ENCODE assay signal across 22 cellular contexts in genomic region chr5:71924325-71924724, GRCh38.
DNase-seq lines count a peak whose midpoint lies in the region; ATAC-seq, FAIRE-seq and TF ChIP-seq lines count a peak whose summit lies in the region.
"Had no signal": no experiment of that assay in that cellular context is flagged by ENCODE, and none has a peak within 500 bp of the region (broad histone marks: within the 10 kb centered on the region; RNA-seq: fewer than 3 reads in every experiment).

No MANE protein-coding gene starts in this region.

- in situ Hi-C loops in G401 (cut with HindIII; ENCODE audit: low sequenced_read_pairs) = no loop called here

- H3F3A ChIP-seq in PC-3 (ENCODE audit: low read length, unreplicated experiment) = no peaks in the 10 kb centered on the region

- peaks cover 34% of the 10 kb centered on the region for H3K4me1 Mint-ChIP-seq in chondrocyte (ENCODE audit: low read depth)

- H3K9me2 ChIP-seq in PC-3 (replicated peaks; ENCODE audit: low read length) = no peaks in the 10 kb centered on the region

- H3K4me1 ChIP-seq in PC-3 (ENCODE audit: insufficient read depth, low read length) (peaks cover 22% of the 10 kb centered on the region), osteoblast (ENCODE audit: insufficient read depth, low read length) (peaks cover 27% of the 10 kb centered on the region), upper lobe of left lung (peaks cover 0 to 12% (median 4%) of the 10 kb centered on the region in 4 donors), pancreas (peaks cover 0 to 5% (median 0%) of the 10 kb centered on the region in 3 donors)
- H3K4me1 ChIP-seq: BE2C, testis had no signal

- peak overlapping the region; percentile 94 for H3K27ac Mint-ChIP-seq in chondrocyte (ENCODE audit: unreplicated experiment)
- H3K27ac Mint-ChIP-seq: activated T-helper 2 cell treated with anti-CD3 and anti-CD28 coated beads, Interferon-gamma antibody, Interleukin-2, Interleukin-4, amounts not matched to agents 10 μg/mL and 5 μg/mL and 100 μg/mL, durations not matched to agents 14 hours and 24 hours and 36 hours; T-helper 1 cell treated with Interleukin-12 subunit alpha and Interleukin-12 subunit beta and Interleukin-4 antibody, amounts not matched to agents 30 μg/mL and 1 μg/mL, for 36 hours; WTC11 had no signal

- peak overlapping the region; percentile 52; the same call in 1 of the 2 replicates for H3K4me2 ChIP-seq in PC-3 (ENCODE audit: low read length)
- H3K4me2 ChIP-seq in osteoblast (ENCODE audit: insufficient read depth, low read length) = peak overlapping the region; percentile 11

- no peaks in the 10 kb centered on the region for H3K36me3 Mint-ChIP-seq in chondrocyte (ENCODE audit: low read depth)
- H3K36me3 Mint-ChIP-seq: WTC11 had no signal

- H3K27me3 ChIP-seq in PC-3 (ENCODE audit: low read length) = no peaks in the 10 kb centered on the region
- H3K27me3 ChIP-seq in osteoblast (ENCODE audit: insufficient read depth, low read length) = no peaks in the 10 kb centered on the region
- no peaks in the 10 kb centered on the region for H3K27me3 ChIP-seq in upper lobe of left lung
- no peaks in the 10 kb centered on the region for H3K27me3 ChIP-seq in pancreas
- H3K27me3 ChIP-seq: BE2C, testis had no signal

- no peak overlapping the region for H3K4me3 ChIP-seq in PC-3 (ENCODE audit: low read length)
- H3K4me3 ChIP-seq in osteoblast (ENCODE audit: insufficient read depth, low read length) = no peak overlapping the region
- H3K4me3 ChIP-seq in upper lobe of left lung = no peak overlapping the region
- H3K4me3 ChIP-seq in pancreas = no peak overlapping the region
- H3K4me3 ChIP-seq: testis had no signal

- BruUV-seq in PC-3 (replicated peaks; lab: Mats Ljungman, UMichigan) = no TSS peak

- no peak for ATAC-seq in PC-3
- no peak for ATAC-seq in upper lobe of left lung (ENCODE audit: low FRiP score in 2 of 2)
- ATAC-seq in pancreas = no peak
- ATAC-seq: WTC11 had no signal

- H3K79me2 ChIP-seq in PC-3 (ENCODE audit: low read length) (no peaks in the 10 kb centered on the region), osteoblast (ENCODE audit: insufficient read depth, low read length) (no peaks in the 10 kb centered on the region)

- H2AFZ ChIP-seq in PC-3 (ENCODE audit: low read length) = peak overlapping the region; percentile 63
- H2AFZ ChIP-seq in osteoblast (ENCODE audit: low read length) = no peak overlapping the region

- CTCF ChIA-PET in PC-3 (lab: Charles Lee) = no interaction called here

- no peak overlapping the region for H3K4me3 Mint-ChIP-seq in chondrocyte (ENCODE audit: unreplicated experiment)
- H3K4me3 Mint-ChIP-seq: T-helper 1 cell treated with Interleukin-12 subunit alpha and Interleukin-12 subunit beta and Interleukin-4 antibody, amounts not matched to agents 30 μg/mL and 1 μg/mL, for 36 hours; WTC11 had no signal

- H3K27ac ChIP-seq in PC-3 (ENCODE audit: low read length) = peak overlapping the region; percentile 42; the same call in 1 of the 2 replicates
- no peak overlapping the region for H3K27ac ChIP-seq in osteoblast (ENCODE audit: low read depth, low read length)
- H3K27ac ChIP-seq in upper lobe of left lung = no peak overlapping the region
- H3K27ac ChIP-seq in pancreas = no peak overlapping the region
- H3K27ac ChIP-seq: testis had no signal

- no peak for TF ChIP-seq EP300 in upper lobe of left lung (IDR thresholded peaks at IDR 0.05)

- H3K9ac ChIP-seq in PC-3 (ENCODE audit: low read length) = 0 out of 2 replicates have a peak overlapping the region, but pooled peaks have one; percentile 14

- peak; percentile 16 for DNase-seq in G401 (ENCODE audit: low spot score)
- DNase-seq in PC-3 = no peak
- no peak for DNase-seq in chondrocyte (ENCODE audit: low spot score)
- no peak for DNase-seq in osteoblast (ENCODE audit: insufficient read length, low spot score, missing footprints)
- no peak for DNase-seq in NCI-H526 (lab: John Stamatoyannopoulos, UW)
- DNase-seq in upper lobe of left lung = no peak
- no peak for DNase-seq in pancreas
- no peak for DNase-seq in pons (ENCODE audit: low spot score)
- DNase-seq: amygdala; BE2C; cortex of kidney; erythroblast; hypothalamus; left cardiac atrium; NCI-H1048; NCI-H2171 treated with DMSO at 0.1 percent for 48 hours; occipital lobe; stimulated activated CD4-positive, alpha-beta T cell treated with anti-CD3 and anti-CD28 coated beads, Interleukin-4, amount 100 ng/mL, for 4 hours; testis had no signal

- no peaks in the 10 kb centered on the region for H3K27me3 Mint-ChIP-seq in chondrocyte (ENCODE audit: low read depth)

- H4K20me1 ChIP-seq in PC-3 (ENCODE audit: low read length) (no peaks in the 10 kb centered on the region), osteoblast (ENCODE audit: insufficient read depth, low read length) (no peaks in the 10 kb centered on the region)

- H3K36me3 ChIP-seq in PC-3 (ENCODE audit: low read depth, low read length) (no peaks in the 10 kb centered on the region), osteoblast (ENCODE audit: insufficient read depth, low read length) (no peaks in the 10 kb centered on the region), upper lobe of left lung (no peaks in the 10 kb centered on the region), pancreas (no peaks in the 10 kb centered on the region)
- H3K36me3 ChIP-seq: BE2C had no signal

- intact Hi-C loops in PC-3 (cut with micrococcal nuclease) (loop anchor here (10.0 kb wide), 1 partner anchor 90 kb away; no protein-coding TSS in a partner anchor), pancreas (cut with DNase I) (no loop called here)

- FAIRE-seq in pancreas (lab: Jason Lieb, UNC) = no peak

- TF ChIP-seq CTCF in PC-3 (conservative IDR thresholded peaks at IDR 0.05; ENCODE audit: low read depth, low read length) (no peak), chondrocyte (IDR thresholded peaks at IDR 0.05) (no peak), osteoblast (IDR thresholded peaks at IDR 0.05; ENCODE audit: extremely low read depth, low read depth, low read length) (no peak), upper lobe of left lung (IDR thresholded peaks at IDR 0.05) (no peak), pancreas (IDR thresholded peaks at IDR 0.05) (no peak)

- no peak for TF ChIP-seq POLR2A in upper lobe of left lung (IDR thresholded peaks at IDR 0.05)

- H3K9me3 ChIP-seq in PC-3 (ENCODE audit: low read length) (no peaks in the 10 kb centered on the region), osteoblast (ENCODE audit: low read depth, low read length) (no peaks in the 10 kb centered on the region), upper lobe of left lung (no peaks in the 10 kb centered on the region), pancreas (no peaks in the 10 kb centered on the region)
- H3K9me3 ChIP-seq: BE2C, testis had no signal

- peaks cover 9% of the 10 kb centered on the region for H3K9me3 Mint-ChIP-seq in chondrocyte (ENCODE audit: low read depth)
- H3K9me3 Mint-ChIP-seq: activated T-helper 2 cell treated with anti-CD3 and anti-CD28 coated beads, Interferon-gamma antibody, Interleukin-2, Interleukin-4, amounts not matched to agents 10 μg/mL and 5 μg/mL and 100 μg/mL, durations not matched to agents 14 hours and 24 hours and 36 hours; T-helper 1 cell treated with Interleukin-12 subunit alpha and Interleukin-12 subunit beta and Interleukin-4 antibody, amounts not matched to agents 30 μg/mL and 1 μg/mL, for 36 hours had no signal

- POLR2A ChIA-PET in PC-3 (lab: Charles Lee; ENCODE audit: unreplicated experiment) = no interaction called here
